8 cellular contexts compared by ENCODE assay signal in the genomic region with DNA sequence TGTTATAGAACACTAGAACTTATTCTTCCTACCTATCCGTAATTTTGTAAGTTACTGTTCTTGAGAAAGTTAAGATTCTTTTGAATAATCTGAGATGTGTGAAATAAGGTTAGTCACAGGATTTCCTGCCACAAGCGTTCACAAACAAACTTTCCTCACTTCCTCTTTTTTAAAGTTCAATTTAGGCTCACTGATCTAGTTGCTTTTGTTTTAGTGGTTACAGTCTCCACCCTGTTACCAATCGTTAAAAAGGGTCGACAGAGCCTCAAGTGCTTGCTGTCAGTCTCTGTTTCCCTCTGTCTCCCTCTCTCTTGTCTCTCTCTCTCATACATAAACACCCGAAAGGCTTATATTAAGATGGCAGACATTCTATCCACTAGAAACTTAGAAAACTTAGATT. TPM values are rescaled to one million over a fixed set of nuclear protein-coding genes. Genes with fewer than 3 reads are reported as not detected.
DNase-seq lines count a peak whose midpoint lies in the region; ATAC-seq and TF ChIP-seq lines count a peak whose summit lies in the region.

No MANE protein-coding gene starts in this region.

- no peaks in the 10 kb centered on the region for H3K4me1 ChIP-seq in tibial nerve

- no peak for TF ChIP-seq POLR2A in tibial nerve (IDR thresholded peaks at IDR 0.05)

- no peak overlapping the region for H3K27ac ChIP-seq in RWPE1
- H3K27ac ChIP-seq in tibial nerve, result no peak overlapping the region

- no peaks in the 10 kb centered on the region for H3K9me3 ChIP-seq in tibial nerve

- no peaks in the 10 kb centered on the region for H3K27me3 Mint-ChIP-seq in activated CD4-positive, alpha-beta T cell treated with anti-CD3 and anti-CD28 coated beads, Interleukin-2, amount 10 ng/mL, durations not matched to agents 7 days and 5 days

- TF ChIP-seq CTCF in RWPE1 (conservative IDR thresholded peaks at IDR 0.05; ENCODE audit: low read depth) (no peak), tibial nerve (IDR thresholded peaks at IDR 0.05) (no peak)

- peak; percentile 98 for ATAC-seq in HG03039 (IDR thresholded peaks at IDR 0.05; ENCODE audit: unreplicated experiment)
- peak; percentile 81 for ATAC-seq in stimulated activated effector memory CD8-positive, alpha-beta T cell treated with anti-CD3 and anti-CD28 coated beads, Interleukin-12 subunit alpha, Interleukin-12 subunit beta, amount 100 ng/mL, for 72 hours

- H3K27me3 ChIP-seq in tibial nerve, result peaks cover 0 to 10% of the 10 kb centered on the region in 2 donors

- peaks cover 46% of the 10 kb centered on the region for H3K4me1 Mint-ChIP-seq in activated CD4-positive, alpha-beta T cell treated with anti-CD3 and anti-CD28 coated beads, Interleukin-2, amount 10 ng/mL, durations not matched to agents 7 days and 5 days
- peaks cover 30% of the 10 kb centered on the region for H3K4me1 Mint-ChIP-seq in stimulated activated effector memory CD8-positive, alpha-beta T cell treated with anti-CD3 and anti-CD28 coated beads, Interleukin-12 subunit alpha, Interleukin-12 subunit beta, amount 100 ng/mL, for 72 hours

- peak in 1 of 2 donors; percentile 13 for TF ChIP-seq EP300 in tibial nerve (IDR thresholded peaks at IDR 0.05)

- H3K9me3 Mint-ChIP-seq in activated CD4-positive, alpha-beta T cell treated with anti-CD3 and anti-CD28 coated beads, Interleukin-2, amount 10 ng/mL, durations not matched to agents 7 days and 5 days, result peaks cover 9% of the 10 kb centered on the region
- H3K9me3 Mint-ChIP-seq in stimulated activated effector memory CD8-positive, alpha-beta T cell treated with anti-CD3 and anti-CD28 coated beads, Interleukin-12 subunit alpha, Interleukin-12 subunit beta, amount 100 ng/mL, for 72 hours, result peaks cover 3% of the 10 kb centered on the region

- peak; percentile 39 for DNase-seq in activated CD4-positive, alpha-beta T cell treated with anti-CD3 and anti-CD28 coated beads, Interleukin-2, amount 10 ng/mL, durations not matched to agents 7 days and 5 days
- DNase-seq in activated CD4-positive, alpha-beta T cell treated with anti-CD3 and anti-CD28 coated beads for 1 hour, result no peak
- DNase-seq in SKM-1 treated with dmso at 0.1 percent for 144 hours (lab: John Stamatoyannopoulos, UW; ENCODE audit: unreplicated experiment) (peak; percentile 72), RWPE1 (ENCODE audit: low spot score) (no peak), tibial nerve (ENCODE audit: low spot score in 2 of 2) (no peak), NCI-H1417 (lab: John Stamatoyannopoulos, UW) (no peak)
- DNase-seq in stimulated activated effector memory CD8-positive, alpha-beta T cell treated with anti-CD3 and anti-CD28 coated beads, Interleukin-12 subunit alpha, Interleukin-12 subunit beta, amount 100 ng/mL, for 72 hours (ENCODE audit: low spot score in 2 of 2), result no peak

- CTCF ChIA-PET in activated CD4-positive, alpha-beta T cell treated with anti-CD3 and anti-CD28 coated beads, Interleukin-2, amount 10 ng/mL, durations not matched to agents 7 days and 5 days (lab: Charles Lee), result interaction anchor here (1.1 to 1.3 kb wide), 2 partner anchors 12 to 29 kb away, joined by 3 read pairs; no protein-coding TSS in a partner anchor
- CTCF ChIA-PET in RWPE1 (lab: Yijun Ruan, JAX), result no interaction called here

- H3K36me3 Mint-ChIP-seq in activated CD4-positive, alpha-beta T cell treated with anti-CD3 and anti-CD28 coated beads, Interleukin-2, amount 10 ng/mL, durations not matched to agents 7 days and 5 days (ENCODE audit: low read depth), result peaks cover 7% of the 10 kb centered on the region
- no peaks in the 10 kb centered on the region for H3K36me3 Mint-ChIP-seq in stimulated activated effector memory CD8-positive, alpha-beta T cell treated with anti-CD3 and anti-CD28 coated beads, Interleukin-12 subunit alpha, Interleukin-12 subunit beta, amount 100 ng/mL, for 72 hours

- peak overlapping the region; percentile 58 for H3K4me3 Mint-ChIP-seq in activated CD4-positive, alpha-beta T cell treated with anti-CD3 and anti-CD28 coated beads, Interleukin-2, amount 10 ng/mL, durations not matched to agents 7 days and 5 days
- peak overlapping the region; percentile 40 for H3K4me3 Mint-ChIP-seq in stimulated activated effector memory CD8-positive, alpha-beta T cell treated with anti-CD3 and anti-CD28 coated beads, Interleukin-12 subunit alpha, Interleukin-12 subunit beta, amount 100 ng/mL, for 72 hours

- POLR2A ChIA-PET in activated CD4-positive, alpha-beta T cell treated with anti-CD3 and anti-CD28 coated beads, Interleukin-2, amount 10 ng/mL, durations not matched to agents 7 days and 5 days (lab: Charles Lee), result no interaction called here
- POLR2A ChIA-PET in RWPE1 (lab: Yijun Ruan, JAX; ENCODE audit: low non-redundant PET), result no interaction called here

- no peaks in the 10 kb centered on the region for H3K36me3 ChIP-seq in tibial nerve

- H3K4me3 ChIP-seq in tibial nerve, result no peak overlapping the region

- WGBS in tibial nerve, 2 donors, result 29 to 40% methylated on average over 5 of the region's 5 CpGs

- peak overlapping the region; percentile 96 for H3K27ac Mint-ChIP-seq in activated CD4-positive, alpha-beta T cell treated with anti-CD3 and anti-CD28 coated beads, Interleukin-2, amount 10 ng/mL, durations not matched to agents 7 days and 5 days
- H3K27ac Mint-ChIP-seq in stimulated activated effector memory CD8-positive, alpha-beta T cell treated with anti-CD3 and anti-CD28 coated beads, Interleukin-12 subunit alpha, Interleukin-12 subunit beta, amount 100 ng/mL, for 72 hours, result peak overlapping the region; percentile 80

RNA-seq across cellular contexts. Expression of gene STK26, which starts 35.9 kb away (rescaled TPM):
- 10 to 100 TPM; 46.2 to 59.9 TPM for total RNA-seq in activated CD4-positive, alpha-beta T cell treated with anti-CD3 and anti-CD28 coated beads, Interleukin-2, amount 10 ng/mL, durations not matched to agents 7 days and 5 days
- total RNA-seq in tibial nerve, result 1 to 10 TPM; 1.7 to 3.9 (median 2.0) TPM

Comparison
In these comparisons a context has a peak if more than half of its experiments do, and no peak if none do; other contexts are left out.
1. DNase-seq: peak in activated CD4-positive, alpha-beta T cell treated with anti-CD3 and anti-CD28 coated beads, Interleukin-2, amount 10 ng/mL, durations not matched to agents 7 days and 5 days (single experiment) and SKM-1 treated with dmso at 0.1 percent for 144 hours (single experiment); none in activated CD4-positive, alpha-beta T cell treated with anti-CD3 and anti-CD28 coated beads for 1 hour (single experiment), stimulated activated effector memory CD8-positive, alpha-beta T cell treated with anti-CD3 and anti-CD28 coated beads, Interleukin-12 subunit alpha, Interleukin-12 subunit beta, amount 100 ng/mL, for 72 hours (0 of 2), RWPE1 (single experiment), tibial nerve (0 of 2) and NCI-H1417 (0 of 3).
2. RNA of gene STK26, which starts 35.9 kb away (total RNA-seq): 46.2 to 59.9 TPM in activated CD4-positive, alpha-beta T cell treated with anti-CD3 and anti-CD28 coated beads, Interleukin-2, amount 10 ng/mL, durations not matched to agents 7 days and 5 days; 1.7 to 3.9 TPM in tibial nerve; every median in the first group is over 4 times any median in the second.